In the genomic region with DNA sequence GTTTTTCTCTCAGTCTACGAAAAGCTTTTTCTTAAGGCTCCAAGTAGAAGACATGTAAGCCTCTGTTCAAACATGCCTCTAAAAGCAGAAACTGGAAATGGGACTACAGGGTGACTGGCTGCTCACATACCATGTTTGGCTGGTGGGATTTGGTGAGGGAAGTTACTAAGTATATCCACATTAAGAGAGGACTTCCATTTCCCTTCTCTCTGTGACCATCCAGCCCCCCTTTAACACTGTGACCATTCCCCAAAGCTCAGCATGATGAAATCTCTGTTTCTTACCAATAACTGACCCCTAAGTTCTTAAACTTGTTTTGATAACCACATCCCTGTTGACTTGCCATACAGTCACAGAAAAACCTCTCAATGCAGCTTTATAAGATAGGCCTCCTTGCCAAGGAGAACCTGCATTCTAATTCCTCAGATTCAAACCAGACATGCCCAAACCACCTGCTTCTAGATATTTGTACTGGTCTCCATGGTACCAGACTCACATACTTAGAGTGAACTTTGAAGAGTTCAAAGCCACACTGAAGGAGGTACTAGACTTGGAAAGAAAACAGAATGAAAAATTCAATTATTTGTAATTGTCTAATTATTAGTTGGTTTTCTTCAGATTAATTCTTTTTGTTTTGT, we compare ENCODE assay signal across 28 cellular contexts.
DNase-seq lines count a peak whose midpoint lies in the region; ATAC-seq and TF ChIP-seq lines count a peak whose summit lies in the region.
"Had no signal": no experiment of that assay in that cellular context is flagged by ENCODE, and none has a peak within 500 bp of the region (broad histone marks: within the 10 kb centered on the region; RNA-seq: fewer than 3 reads in every experiment).

No MANE protein-coding gene starts in this region.

- H3K4me3 Mint-ChIP-seq in Caco-2 (ENCODE audit: unreplicated experiment), result no peak overlapping the region
- H3K4me3 Mint-ChIP-seq: activated naive CD8-positive, alpha-beta T cell treated with anti-CD3 and anti-CD28 coated beads, Interleukin-2, amount 10 ng/mL, durations not matched to agents 7 days and 5 days; dendritic cell treated with granulocyte-macrophage colony-stimulating factor and Interleukin-4, amounts not matched to agents 40 ng/mL and 50 ng/mL, for 4 days; stimulated activated naive CD8-positive, alpha-beta T cell treated with anti-CD3 and anti-CD28 coated beads, Interleukin-15, amount 100 ng/mL, for 72 hours; T-helper 2 cell treated with Interferon-gamma antibody and Interleukin-4, amounts not matched to agents 5 μg/mL and 100 μg/mL, for 36 hours had no signal

- no peaks in the 10 kb centered on the region for H3K36me3 ChIP-seq in Caco-2 (ENCODE audit: control insufficient read depth, insufficient read depth, low read length)
- H3K36me3 ChIP-seq in PC-3 (ENCODE audit: low read depth, low read length), result no peaks in the 10 kb centered on the region
- H3K36me3 ChIP-seq in MG63, result no peaks in the 10 kb centered on the region
- H3K36me3 ChIP-seq: BLaER1, cardiac muscle cell, right atrium auricular region had no signal

- H3K4me1 ChIP-seq in Caco-2 (peaks cover 63% of the 10 kb centered on the region), PC-3 (ENCODE audit: insufficient read depth, low read length) (peaks cover 61% of the 10 kb centered on the region)
- H3K4me1 ChIP-seq: BLaER1, foreskin keratinocyte, right atrium auricular region had no signal

- BruUV-seq in Caco-2 (replicated peaks; lab: Mats Ljungman, UMichigan) (no TSS peak), PC-3 (replicated peaks; lab: Mats Ljungman, UMichigan) (no TSS peak)

- POLR2A ChIA-PET in Caco-2 (lab: Charles Lee) (no interaction called here), PC-3 (lab: Charles Lee; ENCODE audit: unreplicated experiment) (no interaction called here)

- H3K9me2 ChIP-seq in PC-3 (replicated peaks; ENCODE audit: low read length), result no peaks in the 10 kb centered on the region

- CTCF ChIA-PET in Caco-2 (lab: Charles Lee), result interaction anchor here (1.4 kb wide), 1 partner anchor 12 kb away, joined by 5 read pairs; no protein-coding TSS in a partner anchor
- CTCF ChIA-PET in PC-3 (lab: Charles Lee), result no interaction called here

- H3K79me2 ChIP-seq in PC-3 (ENCODE audit: low read length), result no peaks in the 10 kb centered on the region

- H3K9ac ChIP-seq in PC-3 (ENCODE audit: low read length), result no peak overlapping the region
- H3K9ac ChIP-seq: BLaER1 had no signal

- peaks cover 6% of the 10 kb centered on the region for H3K36me3 Mint-ChIP-seq in Caco-2 (ENCODE audit: insufficient read depth, unreplicated experiment)
- H3K36me3 Mint-ChIP-seq: activated naive CD8-positive, alpha-beta T cell treated with anti-CD3 and anti-CD28 coated beads, Interleukin-2, amount 10 ng/mL, durations not matched to agents 7 days and 5 days had no signal

- peak overlapping the region; percentile 96 for H3K27ac ChIP-seq in PC-3 (ENCODE audit: low read length)
- H3K27ac ChIP-seq: BLaER1, cardiac muscle cell, foreskin keratinocyte, right atrium auricular region, SK-N-MC, VCaP had no signal

- H3K27ac Mint-ChIP-seq in Caco-2 (ENCODE audit: unreplicated experiment), result peak overlapping the region; percentile 91
- H3K27ac Mint-ChIP-seq: activated naive CD8-positive, alpha-beta T cell treated with anti-CD3 and anti-CD28 coated beads, Interleukin-2, amount 10 ng/mL, durations not matched to agents 7 days and 5 days; activated T-helper 2 cell treated with anti-CD3 and anti-CD28 coated beads, Interferon-gamma antibody, Interleukin-2, Interleukin-4, amounts not matched to agents 10 μg/mL and 5 μg/mL and 100 μg/mL, durations not matched to agents 14 hours and 24 hours and 36 hours; dendritic cell treated with granulocyte-macrophage colony-stimulating factor and Interleukin-4, amounts not matched to agents 40 ng/mL and 50 ng/mL, for 4 days; stimulated activated naive CD8-positive, alpha-beta T cell treated with anti-CD3 and anti-CD28 coated beads, Interleukin-15, amount 100 ng/mL, for 72 hours; T-helper 2 cell treated with Interferon-gamma antibody and Interleukin-4, amounts not matched to agents 5 μg/mL and 100 μg/mL, for 36 hours had no signal

- H3K27me3 Mint-ChIP-seq in Caco-2 (ENCODE audit: insufficient read depth, unreplicated experiment), result no peaks in the 10 kb centered on the region

- no peak; the same call in 1 of the 2 replicates for ATAC-seq in PC-3
- ATAC-seq: foreskin keratinocyte; stimulated activated naive CD8-positive, alpha-beta T cell treated with anti-CD3 and anti-CD28 coated beads, Interleukin-15, amount 100 ng/mL, for 72 hours had no signal

- peaks cover 6% of the 10 kb centered on the region for H3F3A ChIP-seq in PC-3 (ENCODE audit: low read length, unreplicated experiment)

- H3K9me3 Mint-ChIP-seq in Caco-2 (ENCODE audit: unreplicated experiment), result no peaks in the 10 kb centered on the region
- H3K9me3 Mint-ChIP-seq: activated naive CD8-positive, alpha-beta T cell treated with anti-CD3 and anti-CD28 coated beads, Interleukin-2, amount 10 ng/mL, durations not matched to agents 7 days and 5 days; activated T-helper 2 cell treated with anti-CD3 and anti-CD28 coated beads, Interferon-gamma antibody, Interleukin-2, Interleukin-4, amounts not matched to agents 10 μg/mL and 5 μg/mL and 100 μg/mL, durations not matched to agents 14 hours and 24 hours and 36 hours; dendritic cell treated with granulocyte-macrophage colony-stimulating factor and Interleukin-4, amounts not matched to agents 40 ng/mL and 50 ng/mL, for 4 days; stimulated activated naive CD8-positive, alpha-beta T cell treated with anti-CD3 and anti-CD28 coated beads, Interleukin-15, amount 100 ng/mL, for 72 hours; T-helper 2 cell treated with Interferon-gamma antibody and Interleukin-4, amounts not matched to agents 5 μg/mL and 100 μg/mL, for 36 hours had no signal

- H2AFZ ChIP-seq in PC-3 (ENCODE audit: low read length), result no peak overlapping the region

- H4K20me1 ChIP-seq in PC-3 (ENCODE audit: low read length), result no peaks in the 10 kb centered on the region
- H4K20me1 ChIP-seq: BLaER1 had no signal

- no peak overlapping the region for H3K4me3 ChIP-seq in Caco-2 (ENCODE audit: low read depth, low read length)
- H3K4me3 ChIP-seq in PC-3 (ENCODE audit: low read length), result no peak overlapping the region
- H3K4me3 ChIP-seq in epithelial cell of esophagus (ENCODE audit: low read length), result no peak overlapping the region
- H3K4me3 ChIP-seq in MG63, result no peak overlapping the region
- H3K4me3 ChIP-seq: BLaER1, cardiac muscle cell, right atrium auricular region, SK-N-MC had no signal

- no peak overlapping the region for H3K4me2 ChIP-seq in PC-3 (ENCODE audit: low read length)
- H3K4me2 ChIP-seq: BLaER1 had no signal

- H3K9me3 ChIP-seq in Caco-2 (no peaks in the 10 kb centered on the region), PC-3 (ENCODE audit: low read length) (no peaks in the 10 kb centered on the region), MG63 (no peaks in the 10 kb centered on the region)
- H3K9me3 ChIP-seq: BLaER1, right atrium auricular region had no signal

- no peaks in the 10 kb centered on the region for H3K27me3 ChIP-seq in Caco-2 (replicated peaks; ENCODE audit: control insufficient read depth, insufficient read depth, low read length)
- no peaks in the 10 kb centered on the region for H3K27me3 ChIP-seq in PC-3 (ENCODE audit: low read length)
- H3K27me3 ChIP-seq in MG63, result no peaks in the 10 kb centered on the region
- H3K27me3 ChIP-seq: BLaER1, cardiac muscle cell, foreskin keratinocyte, right atrium auricular region had no signal

- DNase-seq in Caco-2, result no peak
- DNase-seq in PC-3, result peak; percentile 40
- peak; percentile 38 for DNase-seq in epithelial cell of esophagus (ENCODE audit: low read depth)
- peak; percentile 44 for DNase-seq in myocyte (ENCODE audit: low read depth)
- DNase-seq in amniotic stem cell (lab: John Stamatoyannopoulos, UW), result no peak
- DNase-seq in SIG-M5 treated with dmso at 0.1 percent for 504 hours (lab: John Stamatoyannopoulos, UW; ENCODE audit: unreplicated experiment), result no peak
- DNase-seq in COLO829 (ENCODE audit: low spot score), result no peak
- DNase-seq in MG63, result no peak
- DNase-seq: ACHN; activated naive CD8-positive, alpha-beta T cell treated with anti-CD3 and anti-CD28 coated beads, Interleukin-2, amount 10 ng/mL, durations not matched to agents 7 days and 5 days; GOT3; hippocampal formation; NCI-H1417 treated with DMSO at 0.1 percent for 48 hours; NCI-H524; nucleus accumbens; RPMI8226; stimulated activated CD4-positive, alpha-beta T cell treated with anti-CD3 and anti-CD28 coated beads, Interleukin-12 subunit alpha, Interleukin-12 subunit beta, amount 100 ng/mL, for 4 hours; stimulated activated CD4-positive, alpha-beta T cell treated with anti-CD3 and anti-CD28 coated beads, Interleukin-4, amount 100 ng/mL, for 4 hours; stimulated activated naive CD8-positive, alpha-beta T cell treated with anti-CD3 and anti-CD28 coated beads, Interleukin-15, amount 100 ng/mL, for 72 hours had no signal

- H3K4me1 Mint-ChIP-seq in Caco-2 (ENCODE audit: low read depth, unreplicated experiment), result peaks cover 17% of the 10 kb centered on the region
- H3K4me1 Mint-ChIP-seq: activated naive CD8-positive, alpha-beta T cell treated with anti-CD3 and anti-CD28 coated beads, Interleukin-2, amount 10 ng/mL, durations not matched to agents 7 days and 5 days; stimulated activated naive CD8-positive, alpha-beta T cell treated with anti-CD3 and anti-CD28 coated beads, Interleukin-15, amount 100 ng/mL, for 72 hours had no signal

- TF ChIP-seq CTCF in Caco-2 (IDR thresholded peaks at IDR 0.05; ENCODE audit: insufficient read depth in 1 of 2, low read depth in 1 of 2, low read length in 1 of 2, severe bottlenecking in 1 of 2, unreplicated experiment in 1 of 2), result no peak
- no peak for TF ChIP-seq CTCF in PC-3 (conservative IDR thresholded peaks at IDR 0.05; ENCODE audit: low read depth, low read length)
- TF ChIP-seq CTCF in epithelial cell of esophagus (IDR thresholded peaks at IDR 0.05; ENCODE audit: insufficient read depth, low read depth, low read length, missing control alignments), result no peak

- intact Hi-C loops in Caco-2 (cut with micrococcal nuclease; ENCODE audit: unreplicated experiment), result no loop called here
- intact Hi-C loops in PC-3 (cut with micrococcal nuclease), result no loop called here

Comparison
In these comparisons a context has a peak if more than half of its experiments do, and no peak if none do; other contexts are left out.
1. DNase-seq: peak in PC-3 (single experiment), epithelial cell of esophagus (single experiment) and myocyte (single experiment); none in Caco-2 (0 of 2), amniotic stem cell (single experiment), SIG-M5 treated with dmso at 0.1 percent for 504 hours (single experiment), COLO829 (single experiment) and MG63 (single experiment).